In the genomic region with DNA sequence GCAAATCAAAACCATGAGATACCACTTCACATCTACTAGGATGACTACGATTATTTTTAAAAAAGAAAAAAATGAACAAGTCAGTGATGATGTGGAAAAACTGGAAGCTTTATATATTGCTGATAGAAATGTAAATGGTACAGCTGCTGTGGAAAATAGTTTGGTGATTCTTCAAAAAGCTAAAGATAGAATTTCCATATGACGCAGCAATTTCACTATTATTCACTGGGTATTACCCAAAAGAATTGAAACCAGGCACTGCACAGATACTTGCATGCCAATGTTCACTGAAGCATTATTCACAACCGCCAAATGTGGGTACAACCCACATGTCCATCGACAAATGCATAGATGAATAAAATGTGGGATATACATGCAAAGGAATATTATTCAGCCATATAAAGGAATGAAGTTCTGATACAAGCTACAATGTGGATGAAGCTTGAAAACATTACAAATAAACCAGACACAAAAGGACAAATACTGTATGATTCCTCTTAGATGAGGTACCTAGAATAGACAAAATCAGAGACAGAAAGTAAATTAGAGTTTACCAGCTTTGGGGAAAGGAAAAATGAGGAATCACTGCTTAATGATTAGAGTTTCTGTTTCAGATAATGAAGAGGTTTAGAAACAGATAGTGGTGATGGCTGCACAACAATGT, we compare ENCODE assay signal across 13 cellular contexts. TPM values are rescaled to one million over a fixed set of nuclear protein-coding genes. Genes with fewer than 3 reads are reported as not detected.
DNase-seq lines count a peak whose midpoint lies in the region; ATAC-seq and TF ChIP-seq lines count a peak whose summit lies in the region.
"Had no signal": no experiment of that assay in that cellular context is flagged by ENCODE, and none has a peak within 500 bp of the region (broad histone marks: within the 10 kb centered on the region; RNA-seq: fewer than 3 reads in every experiment).

No MANE protein-coding gene starts in this region.

- no peak overlapping the region for H3K27ac ChIP-seq in dorsolateral prefrontal cortex
- no peak overlapping the region for H3K27ac ChIP-seq in RWPE1
- H3K27ac ChIP-seq: colonic mucosa had no signal

- H3K4me1 Mint-ChIP-seq in activated B cell treated with CpG ODN at 0.5 μM for 24 hours: peaks cover 17% of the 10 kb centered on the region
- no peaks in the 10 kb centered on the region for H3K4me1 Mint-ChIP-seq in CD14-positive monocyte

- no peaks in the 10 kb centered on the region for H3K9me3 Mint-ChIP-seq in activated B cell treated with CpG ODN at 0.5 μM for 24 hours
- no peaks in the 10 kb centered on the region for H3K9me3 Mint-ChIP-seq in CD14-positive monocyte

- peak; percentile 81 for ATAC-seq in GM18858 (IDR thresholded peaks at IDR 0.05; ENCODE audit: unreplicated experiment)
- peak; percentile 85 for ATAC-seq in GM19463 (IDR thresholded peaks at IDR 0.05; ENCODE audit: unreplicated experiment)
- ATAC-seq in HG02981 (IDR thresholded peaks at IDR 0.05; ENCODE audit: unreplicated experiment): peak; percentile 86
- peak; percentile 77 for ATAC-seq in activated B cell treated with CpG ODN at 0.5 μM for 24 hours (ENCODE audit: low read depth)

- H3K36me3 Mint-ChIP-seq in activated B cell treated with CpG ODN at 0.5 μM for 24 hours (ENCODE audit: low read depth) (peaks cover 79% of the 10 kb centered on the region), CD14-positive monocyte (peaks cover 51 to 58% of the 10 kb centered on the region in 2 donors)

- no peak for DNase-seq in activated B cell treated with CpG ODN at 0.5 μM for 24 hours
- no peak for DNase-seq in hippocampal formation (lab: John Stamatoyannopoulos, UW)
- no peak for DNase-seq in dorsolateral prefrontal cortex
- DNase-seq in CD14-positive monocyte (ENCODE audit: low spot score): no peak
- no peak for DNase-seq in RWPE1 (ENCODE audit: low spot score)
- DNase-seq: colonic mucosa; DMS79 treated with DMSO at 0.1 percent for 48 hours; NCI-H2081; SHP77; stimulated activated CD4-positive, alpha-beta T cell treated with anti-CD3 and anti-CD28 coated beads, Interleukin-12 subunit alpha, Interleukin-12 subunit beta, amount 100 ng/mL, for 4 hours had no signal

- H3K4me3 ChIP-seq in dorsolateral prefrontal cortex: no peak overlapping the region
- H3K4me3 ChIP-seq: colonic mucosa had no signal

- H3K27me3 Mint-ChIP-seq in activated B cell treated with CpG ODN at 0.5 μM for 24 hours: no peaks in the 10 kb centered on the region
- H3K27me3 Mint-ChIP-seq in CD14-positive monocyte (ENCODE audit: low read depth in 3 of 3): peaks cover 0 to 1% (median 0%) of the 10 kb centered on the region in 3 donors

- H3K4me3 Mint-ChIP-seq in activated B cell treated with CpG ODN at 0.5 μM for 24 hours: no peak overlapping the region
- H3K4me3 Mint-ChIP-seq in CD14-positive monocyte: no peak overlapping the region

- H3K27ac Mint-ChIP-seq in activated B cell treated with CpG ODN at 0.5 μM for 24 hours (peak overlapping the region; percentile 52), CD14-positive monocyte (no peak overlapping the region)

- intact Hi-C loops in activated B cell treated with CpG ODN at 0.5 μM for 24 hours (cut with micrococcal nuclease) (no loop called here), dorsolateral prefrontal cortex (cut with DNase I) (loop anchor here in 1 of 2 donors (2.0 kb wide), 2 partner anchors 240 to 260 kb away; no protein-coding TSS in a partner anchor), CD14-positive monocyte (cut with micrococcal nuclease) (no loop called here)

- no peaks in the 10 kb centered on the region for H3K27me3 ChIP-seq in dorsolateral prefrontal cortex
- H3K27me3 ChIP-seq: colonic mucosa had no signal

- TF ChIP-seq CTCF in activated B cell treated with CpG ODN at 0.5 μM for 24 hours (IDR thresholded peaks at IDR 0.05): no peak
- no peak for TF ChIP-seq CTCF in dorsolateral prefrontal cortex (IDR thresholded peaks at IDR 0.05 in 54 of 56, conservative IDR thresholded peaks at IDR 0.05 in 2 of 56; ENCODE audit: low read depth in 1 of 56, partially characterized antibody in 56 of 56)
- TF ChIP-seq CTCF in CD14-positive monocyte (IDR thresholded peaks at IDR 0.05): no peak
- no peak for TF ChIP-seq CTCF in RWPE1 (conservative IDR thresholded peaks at IDR 0.05; ENCODE audit: low read depth)

- POLR2A ChIA-PET in activated B cell treated with CpG ODN at 0.5 μM for 24 hours (lab: Charles Lee) (interaction anchor here (1.4 kb wide), 1 partner anchor 12 kb away, joined by 11 read pairs; a partner anchor contains a TSS), RWPE1 (lab: Yijun Ruan, JAX; ENCODE audit: low non-redundant PET) (no interaction called here)

- CTCF ChIA-PET in activated B cell treated with CpG ODN at 0.5 μM for 24 hours (lab: Charles Lee) (interaction anchor here (2.2 to 4.6 kb wide), 3 partner anchors 11 to 260 kb away, joined by 9 to 50 read pairs (median 12); no protein-coding TSS in a partner anchor), RWPE1 (lab: Yijun Ruan, JAX) (interaction anchor here (0.7 to 4.2 kb wide), 2 partner anchors 179 to 240 kb away, joined by 4 to 24 read pairs; no protein-coding TSS in a partner anchor)

RNA-seq across cellular contexts. Expression of a gene that starts 11.1 kb away (rescaled TPM):
- total RNA-seq in activated B cell treated with CpG ODN at 0.5 μM for 24 hours (25.0 and 25.9 TPM in 2 replicates), dorsolateral prefrontal cortex (10 to 100 TPM; 15.2 to 42.3 (median 25.8) TPM)
- polyA plus RNA-seq in CD14-positive monocyte: under 1 TPM; 0.22 to 0.25 TPM
